ENCODE assay signal across 19 cellular contexts in the genomic region with DNA sequence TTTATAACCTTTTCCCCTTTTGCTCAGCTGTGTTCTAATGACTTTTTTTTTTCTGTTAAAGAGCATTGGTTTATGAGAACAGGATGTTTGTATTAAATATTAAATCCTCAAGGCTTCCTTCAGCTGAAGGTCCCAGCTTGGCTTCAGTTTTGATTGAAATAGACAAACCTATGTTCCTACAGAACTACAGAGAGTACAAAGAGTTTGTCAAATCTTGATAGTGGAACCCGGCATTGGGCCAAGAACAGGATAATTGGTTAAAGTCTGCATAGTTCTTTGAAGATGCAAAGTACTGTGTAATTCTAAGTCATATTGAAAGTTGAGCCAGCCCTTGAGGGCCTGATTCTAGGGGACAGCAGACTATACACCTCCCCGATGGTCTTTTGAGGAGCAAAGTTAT.
DNase-seq lines count a peak whose midpoint lies in the region; ATAC-seq and TF ChIP-seq lines count a peak whose summit lies in the region.
"Had no signal": no experiment of that assay in that cellular context is flagged by ENCODE, and none has a peak within 500 bp of the region (broad histone marks: within the 10 kb centered on the region; RNA-seq: fewer than 3 reads in every experiment).

No MANE protein-coding gene starts in this region.

- CTCF ChIA-PET in activated CD4-positive, alpha-beta memory T cell treated with anti-CD3 and anti-CD28 coated beads for 36 hours (lab: Charles Lee): interaction anchor here (0.6 kb wide), 1 partner anchor 45 kb away, joined by 3 read pairs; no protein-coding TSS in a partner anchor
- CTCF ChIA-PET in activated CD8-positive, alpha-beta memory T cell treated with anti-CD3 and anti-CD28 coated beads, Interleukin-2, amount 10 ng/mL, durations not matched to agents 7 days and 5 days (lab: Charles Lee): no interaction called here

- H3K9me3 Mint-ChIP-seq in mesothelial cell of epicardium: peaks cover 24% of the 10 kb centered on the region
- H3K9me3 Mint-ChIP-seq in activated CD4-positive, alpha-beta memory T cell treated with anti-CD3 and anti-CD28 coated beads for 36 hours: peaks cover 9% of the 10 kb centered on the region
- H3K9me3 Mint-ChIP-seq in activated CD8-positive, alpha-beta memory T cell treated with anti-CD3 and anti-CD28 coated beads, Interleukin-2, amount 10 ng/mL, durations not matched to agents 7 days and 5 days (ENCODE audit: low read depth): no peaks in the 10 kb centered on the region

- peak overlapping the region; percentile 58 for H3K27ac Mint-ChIP-seq in mesothelial cell of epicardium
- no peak overlapping the region for H3K27ac Mint-ChIP-seq in activated CD4-positive, alpha-beta memory T cell treated with anti-CD3 and anti-CD28 coated beads for 36 hours
- H3K27ac Mint-ChIP-seq in activated CD8-positive, alpha-beta memory T cell treated with anti-CD3 and anti-CD28 coated beads, Interleukin-2, amount 10 ng/mL, durations not matched to agents 7 days and 5 days: no peak overlapping the region
- H3K27ac Mint-ChIP-seq: CD14-positive monocyte had no signal

- 49% methylated on average over 2 of the region's 2 CpGs for WGBS in urinary bladder

- H3K4me3 ChIP-seq in choroid plexus epithelial cell (ENCODE audit: low read depth, low read length): no peak overlapping the region
- H3K4me3 ChIP-seq in urinary bladder (ENCODE audit: low read depth, low read length): no peak overlapping the region
- H3K4me3 ChIP-seq: GM23248, K562, PC-9 had no signal

- no peak overlapping the region for H3K4me3 Mint-ChIP-seq in mesothelial cell of epicardium
- H3K4me3 Mint-ChIP-seq in activated CD4-positive, alpha-beta memory T cell treated with anti-CD3 and anti-CD28 coated beads for 36 hours: no peak overlapping the region
- H3K4me3 Mint-ChIP-seq in activated CD8-positive, alpha-beta memory T cell treated with anti-CD3 and anti-CD28 coated beads, Interleukin-2, amount 10 ng/mL, durations not matched to agents 7 days and 5 days: no peak overlapping the region
- H3K4me3 Mint-ChIP-seq: CD14-positive monocyte had no signal

- POLR2A ChIA-PET in activated CD4-positive, alpha-beta memory T cell treated with anti-CD3 and anti-CD28 coated beads for 36 hours (lab: Charles Lee): interaction anchor here (0.6 kb wide), 1 partner anchor 618 kb away, joined by 4 read pairs; no protein-coding TSS in a partner anchor

- H3K27ac ChIP-seq in urinary bladder (ENCODE audit: low read depth): peak overlapping the region; percentile 23
- H3K27ac ChIP-seq: GM23248, HL-60, PC-9 had no signal

- H3K36me3 Mint-ChIP-seq in mesothelial cell of epicardium: no peaks in the 10 kb centered on the region
- H3K36me3 Mint-ChIP-seq in activated CD4-positive, alpha-beta memory T cell treated with anti-CD3 and anti-CD28 coated beads for 36 hours: no peaks in the 10 kb centered on the region
- no peaks in the 10 kb centered on the region for H3K36me3 Mint-ChIP-seq in activated CD8-positive, alpha-beta memory T cell treated with anti-CD3 and anti-CD28 coated beads, Interleukin-2, amount 10 ng/mL, durations not matched to agents 7 days and 5 days
- H3K36me3 Mint-ChIP-seq: CD14-positive monocyte had no signal

- H3K4me1 Mint-ChIP-seq in mesothelial cell of epicardium: peaks cover 9% of the 10 kb centered on the region
- no peaks in the 10 kb centered on the region for H3K4me1 Mint-ChIP-seq in activated CD4-positive, alpha-beta memory T cell treated with anti-CD3 and anti-CD28 coated beads for 36 hours (ENCODE audit: low read depth)
- no peaks in the 10 kb centered on the region for H3K4me1 Mint-ChIP-seq in activated CD8-positive, alpha-beta memory T cell treated with anti-CD3 and anti-CD28 coated beads, Interleukin-2, amount 10 ng/mL, durations not matched to agents 7 days and 5 days
- H3K4me1 Mint-ChIP-seq: CD14-positive monocyte had no signal

- H3K4me1 ChIP-seq in urinary bladder (ENCODE audit: insufficient read depth): no peaks in the 10 kb centered on the region

- DNase-seq in left ventricle myocardium superior: no peak
- DNase-seq in cardiac septum (ENCODE audit: low spot score): no peak
- DNase-seq in choroid plexus epithelial cell (ENCODE audit: low read depth): peak; percentile 60
- DNase-seq in mesothelial cell of epicardium (ENCODE audit: low spot score in 2 of 2, unreplicated experiment in 2 of 2): no peak
- DNase-seq in activated CD4-positive, alpha-beta memory T cell treated with anti-CD3 and anti-CD28 coated beads for 36 hours: no peak
- no peak for DNase-seq in activated CD8-positive, alpha-beta memory T cell treated with anti-CD3 and anti-CD28 coated beads, Interleukin-2, amount 10 ng/mL, durations not matched to agents 7 days and 5 days
- DNase-seq in effector CD8-positive, alpha-beta T cell (lab: John Stamatoyannopoulos, UW): no peak
- DNase-seq: Caco-2, GM23248, NCI-H1048, NCI-H146, NCI-H2107, NCI-H345, NCI-H526 treated with DMSO at 0.1 percent for 48 hours, PC-9 had no signal

- intact Hi-C loops in left ventricle myocardium superior (cut with micrococcal nuclease): no loop called here
- intact Hi-C loops in cardiac septum (cut with DNase I): no loop called here
- intact Hi-C loops in activated CD4-positive, alpha-beta memory T cell treated with anti-CD3 and anti-CD28 coated beads for 36 hours (cut with micrococcal nuclease): no loop called here

- no peaks in the 10 kb centered on the region for H3K36me3 ChIP-seq in urinary bladder (ENCODE audit: insufficient read depth)

- peaks cover 10% of the 10 kb centered on the region for H3K27me3 Mint-ChIP-seq in mesothelial cell of epicardium (ENCODE audit: low read depth)
- H3K27me3 Mint-ChIP-seq in activated CD4-positive, alpha-beta memory T cell treated with anti-CD3 and anti-CD28 coated beads for 36 hours: no peaks in the 10 kb centered on the region
- H3K27me3 Mint-ChIP-seq in activated CD8-positive, alpha-beta memory T cell treated with anti-CD3 and anti-CD28 coated beads, Interleukin-2, amount 10 ng/mL, durations not matched to agents 7 days and 5 days: no peaks in the 10 kb centered on the region

- peak; percentile 40 for ATAC-seq in left ventricle myocardium superior
- no peak for ATAC-seq in activated CD8-positive, alpha-beta memory T cell treated with anti-CD3 and anti-CD28 coated beads, Interleukin-2, amount 10 ng/mL, durations not matched to agents 7 days and 5 days
- ATAC-seq: K562 had no signal

- TF ChIP-seq CTCF in choroid plexus epithelial cell (conservative IDR thresholded peaks at IDR 0.05; ENCODE audit: low read depth, low read length) (no peak), mesothelial cell of epicardium (IDR thresholded peaks at IDR 0.05; ENCODE audit: unreplicated experiment) (no peak)
